ENCODE assay signal across 39 cellular contexts in genomic region chr5:75931175-75931574, GRCh38.
"Had no signal": no experiment of that assay in that cellular context is flagged by ENCODE, and none has a peak within 500 bp of the region (broad histone marks: within the 10 kb centered on the region; RNA-seq: fewer than 3 reads in every experiment).

No MANE protein-coding gene starts in this region.

- H3K36me3 Mint-ChIP-seq: activated naive CD4-positive, alpha-beta T cell treated with anti-CD3 and anti-CD28 coated beads, Interleukin-2, amount 10 ng/mL, durations not matched to agents 7 days and 5 days; activated naive CD4-positive, alpha-beta T cell treated with anti-CD3 and anti-CD28 coated beads, Interleukin-2, amount 50 U/mL, for 24 hours; activated naive CD4-positive, alpha-beta T cell treated with anti-CD3 and anti-CD28 coated beads, Interleukin-2, amount 50 U/mL, for 72 hours; activated naive CD8-positive, alpha-beta T cell; activated naive CD8-positive, alpha-beta T cell treated with anti-CD3 and anti-CD28 coated beads for 36 hours; activated naive CD8-positive, alpha-beta T cell treated with anti-CD3 and anti-CD28 coated beads, Interleukin-2, amount 10 ng/mL, durations not matched to agents 7 days and 5 days; brain had no signal

- FAIRE-seq: astrocyte, bronchial epithelial cell had no signal

- H3K27ac Mint-ChIP-seq: activated naive CD4-positive, alpha-beta T cell treated with anti-CD3 and anti-CD28 coated beads for 36 hours; activated naive CD4-positive, alpha-beta T cell treated with anti-CD3 and anti-CD28 coated beads, Interleukin-2, amount 10 ng/mL, durations not matched to agents 7 days and 5 days; activated naive CD4-positive, alpha-beta T cell treated with anti-CD3 and anti-CD28 coated beads, Interleukin-2, amount 50 U/mL, for 24 hours; activated naive CD4-positive, alpha-beta T cell treated with anti-CD3 and anti-CD28 coated beads, Interleukin-2, amount 50 U/mL, for 72 hours; activated naive CD8-positive, alpha-beta T cell; activated naive CD8-positive, alpha-beta T cell treated with anti-CD3 and anti-CD28 coated beads for 36 hours; activated naive CD8-positive, alpha-beta T cell treated with anti-CD3 and anti-CD28 coated beads, Interleukin-2, amount 10 ng/mL, durations not matched to agents 7 days and 5 days; activated naive CD8-positive, alpha-beta T cell treated with anti-CD3 and anti-CD28 coated beads, Interleukin-2, amount 50 U/mL, for 24 hours; activated T-cell treated with anti-CD3 and anti-CD28 coated beads, Interleukin-2, amount 50 U/mL, for 24 hours; activated T-cell treated with anti-CD3 and anti-CD28 coated beads, Interleukin-2, amount 50 U/mL, for 72 hours; activated T-helper 1 cell treated with anti-CD3 and anti-CD28 coated beads, Interleukin-12 subunit alpha, Interleukin-12 subunit beta, Interleukin-2, Interleukin-4 antibody, amounts not matched to agents 30 ng/mL and 10 ng/mL and 1 ng/mL, durations not matched to agents 14 hours and 24 hours and 36 hours; activated T-helper 17 cell treated with anti-CD3 and anti-CD28 coated beads, Interleukin-2, amount 50 U/mL, for 72 hours; activated T-helper 2 cell treated with anti-CD3 and anti-CD28 coated beads, Interferon-gamma antibody, Interleukin-2, Interleukin-4, amounts not matched to agents 10 μg/mL and 5 μg/mL and 100 μg/mL, durations not matched to agents 14 hours and 24 hours and 36 hours; brain had no signal

- H3K4me1 ChIP-seq: adrenal gland, ascending aorta, body of pancreas, breast epithelium had no signal

- H3K4me3 Mint-ChIP-seq: activated naive CD4-positive, alpha-beta T cell treated with anti-CD3 and anti-CD28 coated beads for 36 hours; activated naive CD4-positive, alpha-beta T cell treated with anti-CD3 and anti-CD28 coated beads, Interleukin-2, amount 10 ng/mL, durations not matched to agents 7 days and 5 days; activated naive CD4-positive, alpha-beta T cell treated with anti-CD3 and anti-CD28 coated beads, Interleukin-2, amount 50 U/mL, for 24 hours; activated naive CD8-positive, alpha-beta T cell; activated naive CD8-positive, alpha-beta T cell treated with anti-CD3 and anti-CD28 coated beads for 36 hours; activated naive CD8-positive, alpha-beta T cell treated with anti-CD3 and anti-CD28 coated beads, Interleukin-2, amount 10 ng/mL, durations not matched to agents 7 days and 5 days; activated naive CD8-positive, alpha-beta T cell treated with anti-CD3 and anti-CD28 coated beads, Interleukin-2, amount 50 U/mL, for 24 hours; activated T-cell treated with anti-CD3 and anti-CD28 coated beads, Interleukin-2, amount 50 U/mL, for 24 hours; activated T-cell treated with anti-CD3 and anti-CD28 coated beads, Interleukin-2, amount 50 U/mL, for 4 hours; activated T-cell treated with anti-CD3 and anti-CD28 coated beads, Interleukin-2, amount 50 U/mL, for 72 hours; activated T-helper 1 cell treated with anti-CD3 and anti-CD28 coated beads, Interleukin-12 subunit alpha, Interleukin-12 subunit beta, Interleukin-2, Interleukin-4 antibody, amounts not matched to agents 30 ng/mL and 10 ng/mL and 1 ng/mL, durations not matched to agents 14 hours and 24 hours and 36 hours; activated T-helper 17 cell treated with anti-CD3 and anti-CD28 coated beads, Interleukin-2, amount 50 U/mL, for 72 hours; brain; central memory CD8-positive, alpha-beta T cell had no signal

- H3K27ac ChIP-seq: adrenal gland, ascending aorta, body of pancreas, brain microvascular endothelial cell, breast epithelium, cardiac muscle cell had no signal

- H3K9me3 ChIP-seq: adrenal gland, ascending aorta, body of pancreas, breast epithelium had no signal

- ATAC-seq: activated naive CD4-positive, alpha-beta T cell treated with anti-CD3 and anti-CD28 coated beads, Interleukin-2, amount 50 U/mL, for 72 hours; activated naive CD8-positive, alpha-beta T cell treated with anti-CD3 and anti-CD28 coated beads, Interleukin-2, amount 50 U/mL, for 24 hours; activated T-cell treated with anti-CD3 and anti-CD28 coated beads, Interleukin-2, amount 50 U/mL, for 4 hours; activated T-cell treated with anti-CD3 and anti-CD28 coated beads, Interleukin-2, amount 50 U/mL, for 72 hours; activated T-helper 17 cell treated with anti-CD3 and anti-CD28 coated beads, Interleukin-2, amount 50 U/mL, for 72 hours; body of pancreas had no signal

- DNase-seq: activated effector memory CD4-positive, alpha-beta T cell treated with anti-CD3 and anti-CD28 coated beads, Interleukin-2, amount 50 U/mL, for 16 hours; activated effector memory CD4-positive, alpha-beta T cell treated with Interleukin-2 at 50 U/mL for 16 hours; activated gamma-delta T cell; activated gamma-delta T cell treated with Interleukin-2 at 50 U/mL for 16 hours; activated naive CD4-positive, alpha-beta T cell; activated naive CD4-positive, alpha-beta T cell treated with anti-CD3 and anti-CD28 coated beads for 36 hours; activated naive CD4-positive, alpha-beta T cell treated with anti-CD3 and anti-CD28 coated beads, Interleukin-2, amount 10 ng/mL, durations not matched to agents 7 days and 5 days; activated naive CD4-positive, alpha-beta T cell treated with anti-CD3 and anti-CD28 coated beads, Interleukin-2, amount 50 U/mL, for 16 hours; activated naive CD8-positive, alpha-beta T cell treated with anti-CD3 and anti-CD28 coated beads for 36 hours; activated naive CD8-positive, alpha-beta T cell treated with anti-CD3 and anti-CD28 coated beads, Interleukin-2, amount 10 ng/mL, durations not matched to agents 7 days and 5 days; activated naive CD8-positive, alpha-beta T cell treated with anti-CD3 and anti-CD28 coated beads, Interleukin-2, amount 50 U/mL, for 24 hours; activated T-cell treated with anti-CD3 and anti-CD28 coated beads, Interleukin-2, amount 50 U/mL, for 1 hour; activated T-cell treated with anti-CD3 and anti-CD28 coated beads, Interleukin-2, amount 50 U/mL, for 24 hours; activated T-cell treated with anti-CD3 and anti-CD28 coated beads, Interleukin-2, amount 50 U/mL, for 4 hours; activated T-cell treated with anti-CD3 and anti-CD28 coated beads, Interleukin-2, amount 50 U/mL, for 48 hours; activated T-cell treated with anti-CD3 and anti-CD28 coated beads, Interleukin-2, amount 50 U/mL, for 72 hours; adrenal gland; amniotic stem cell; amygdala; anterior cingulate cortex; aorta; body of pancreas; brain microvascular endothelial cell; caudate nucleus; central memory CD4-positive, alpha-beta T cell; cerebellar nuclear complex had no signal

- H3K27me3 ChIP-seq: ascending aorta, body of pancreas, brain microvascular endothelial cell, breast epithelium, cardiac muscle cell had no signal

- H3K36me3 ChIP-seq: adrenal gland, ascending aorta, brain microvascular endothelial cell, breast epithelium, cardiac muscle cell had no signal

- H3K4me1 Mint-ChIP-seq: activated naive CD4-positive, alpha-beta T cell treated with anti-CD3 and anti-CD28 coated beads, Interleukin-2, amount 10 ng/mL, durations not matched to agents 7 days and 5 days; activated naive CD4-positive, alpha-beta T cell treated with anti-CD3 and anti-CD28 coated beads, Interleukin-2, amount 50 U/mL, for 24 hours; activated naive CD8-positive, alpha-beta T cell treated with anti-CD3 and anti-CD28 coated beads for 36 hours; activated naive CD8-positive, alpha-beta T cell treated with anti-CD3 and anti-CD28 coated beads, Interleukin-2, amount 10 ng/mL, durations not matched to agents 7 days and 5 days; activated naive CD8-positive, alpha-beta T cell treated with anti-CD3 and anti-CD28 coated beads, Interleukin-2, amount 50 U/mL, for 24 hours; activated T-helper 17 cell treated with anti-CD3 and anti-CD28 coated beads, Interleukin-2, amount 50 U/mL, for 72 hours; central memory CD8-positive, alpha-beta T cell had no signal

- H3K4me3 ChIP-seq: adrenal gland, ascending aorta, body of pancreas, breast epithelium, cardiac muscle cell had no signal

- H3K9me3 Mint-ChIP-seq: activated naive CD4-positive, alpha-beta T cell treated with anti-CD3 and anti-CD28 coated beads for 36 hours; activated naive CD4-positive, alpha-beta T cell treated with anti-CD3 and anti-CD28 coated beads, Interleukin-2, amount 10 ng/mL, durations not matched to agents 7 days and 5 days; activated naive CD4-positive, alpha-beta T cell treated with anti-CD3 and anti-CD28 coated beads, Interleukin-2, amount 50 U/mL, for 24 hours; activated naive CD4-positive, alpha-beta T cell treated with anti-CD3 and anti-CD28 coated beads, Interleukin-2, amount 50 U/mL, for 72 hours; activated naive CD8-positive, alpha-beta T cell treated with anti-CD3 and anti-CD28 coated beads for 36 hours; activated naive CD8-positive, alpha-beta T cell treated with anti-CD3 and anti-CD28 coated beads, Interleukin-2, amount 10 ng/mL, durations not matched to agents 7 days and 5 days; activated naive CD8-positive, alpha-beta T cell treated with anti-CD3 and anti-CD28 coated beads, Interleukin-2, amount 50 U/mL, for 24 hours; activated T-cell treated with anti-CD3 and anti-CD28 coated beads, Interleukin-2, amount 50 U/mL, for 24 hours; activated T-cell treated with anti-CD3 and anti-CD28 coated beads, Interleukin-2, amount 50 U/mL, for 4 hours; activated T-cell treated with anti-CD3 and anti-CD28 coated beads, Interleukin-2, amount 50 U/mL, for 72 hours; activated T-helper 1 cell treated with anti-CD3 and anti-CD28 coated beads, Interleukin-12 subunit alpha, Interleukin-12 subunit beta, Interleukin-2, Interleukin-4 antibody, amounts not matched to agents 30 ng/mL and 10 ng/mL and 1 ng/mL, durations not matched to agents 14 hours and 24 hours and 36 hours; activated T-helper 17 cell treated with anti-CD3 and anti-CD28 coated beads, Interleukin-2, amount 50 U/mL, for 72 hours; activated T-helper 2 cell treated with anti-CD3 and anti-CD28 coated beads, Interferon-gamma antibody, Interleukin-2, Interleukin-4, amounts not matched to agents 10 μg/mL and 5 μg/mL and 100 μg/mL, durations not matched to agents 14 hours and 24 hours and 36 hours; brain; central memory CD8-positive, alpha-beta T cell had no signal
